Comparison of ENCODE assay signal across 17 cellular contexts in genomic region chr18:33805592-33805991, GRCh38.
DNase-seq lines count a peak whose midpoint lies in the region; TF ChIP-seq lines count a peak whose summit lies in the region.
"Had no signal": no experiment of that assay in that cellular context is flagged by ENCODE, and none has a peak within 500 bp of the region (broad histone marks: within the 10 kb centered on the region; RNA-seq: fewer than 3 reads in every experiment).

No MANE protein-coding gene starts in this region.

- H3K4me1 Mint-ChIP-seq in nephron: peaks cover 44% of the 10 kb centered on the region
- no peaks in the 10 kb centered on the region for H3K4me1 Mint-ChIP-seq in activated naive CD4-positive, alpha-beta T cell treated with anti-CD3 and anti-CD28 coated beads, Interleukin-2, amount 10 ng/mL, durations not matched to agents 7 days and 5 days

- no peak overlapping the region for H3K4me3 Mint-ChIP-seq in nephron
- H3K4me3 Mint-ChIP-seq in activated naive CD4-positive, alpha-beta T cell treated with anti-CD3 and anti-CD28 coated beads, Interleukin-2, amount 10 ng/mL, durations not matched to agents 7 days and 5 days: no peak overlapping the region
- H3K4me3 Mint-ChIP-seq: HFFc6 had no signal

- peaks cover 6% of the 10 kb centered on the region for H3K27me3 Mint-ChIP-seq in nephron (ENCODE audit: low read depth)
- no peaks in the 10 kb centered on the region for H3K27me3 Mint-ChIP-seq in activated naive CD4-positive, alpha-beta T cell treated with anti-CD3 and anti-CD28 coated beads, Interleukin-2, amount 10 ng/mL, durations not matched to agents 7 days and 5 days

- DNase-seq in NCI-H1092 (lab: John Stamatoyannopoulos, UW): peak; percentile 86
- no peak for DNase-seq in NCI-H1092 treated with DMSO at 0.1 percent for 48 hours (lab: John Stamatoyannopoulos, UW)
- peak; percentile 51 for DNase-seq in NCI-H2029 (lab: John Stamatoyannopoulos, UW)
- peak; percentile 96 for DNase-seq in NCI-H510A treated with DMSO at 0.1 percent for 48 hours (lab: John Stamatoyannopoulos, UW)
- DNase-seq in activated naive CD4-positive, alpha-beta T cell treated with anti-CD3 and anti-CD28 coated beads, Interleukin-2, amount 10 ng/mL, durations not matched to agents 7 days and 5 days: no peak
- no peak for DNase-seq in COR-L47 (lab: John Stamatoyannopoulos, UW)
- no peak for DNase-seq in NCI-H446 treated with DMSO at 0.1 percent for 48 hours (lab: John Stamatoyannopoulos, UW)
- DNase-seq: DND-41, GF-D8, GM23248, HFFc6, KG1, NCI-H1048, NCI-H2081, NCI-H524 treated with DMSO at 0.1 percent for 48 hours, T-helper 1 cell had no signal

- TF ChIP-seq CTCF in nephron (IDR thresholded peaks at IDR 0.05; ENCODE audit: unreplicated experiment in 3 of 3): no peak

- CTCF ChIA-PET in activated naive CD4-positive, alpha-beta T cell treated with anti-CD3 and anti-CD28 coated beads, Interleukin-2, amount 10 ng/mL, durations not matched to agents 7 days and 5 days (lab: Charles Lee): no interaction called here

- peaks cover 5% of the 10 kb centered on the region for H3K9me3 Mint-ChIP-seq in nephron
- H3K9me3 Mint-ChIP-seq in activated naive CD4-positive, alpha-beta T cell treated with anti-CD3 and anti-CD28 coated beads, Interleukin-2, amount 10 ng/mL, durations not matched to agents 7 days and 5 days: no peaks in the 10 kb centered on the region

- H3K36me3 Mint-ChIP-seq in nephron (ENCODE audit: low read depth): no peaks in the 10 kb centered on the region
- H3K36me3 Mint-ChIP-seq in activated naive CD4-positive, alpha-beta T cell treated with anti-CD3 and anti-CD28 coated beads, Interleukin-2, amount 10 ng/mL, durations not matched to agents 7 days and 5 days: no peaks in the 10 kb centered on the region

- H3K27ac Mint-ChIP-seq in nephron: peak overlapping the region in 2 of 3 experiments; percentile 60
- H3K27ac Mint-ChIP-seq in activated naive CD4-positive, alpha-beta T cell treated with anti-CD3 and anti-CD28 coated beads, Interleukin-2, amount 10 ng/mL, durations not matched to agents 7 days and 5 days: no peak overlapping the region
- H3K27ac Mint-ChIP-seq: HFFc6 had no signal

Comparison
In these comparisons a context has a peak if more than half of its experiments do, and no peak if none do; other contexts are left out.
1. DNase-seq: peak in NCI-H1092 (single experiment), NCI-H2029 (single experiment) and NCI-H510A treated with DMSO at 0.1 percent for 48 hours (single experiment); none in NCI-H1092 treated with DMSO at 0.1 percent for 48 hours (single experiment), activated naive CD4-positive, alpha-beta T cell treated with anti-CD3 and anti-CD28 coated beads, Interleukin-2, amount 10 ng/mL, durations not matched to agents 7 days and 5 days (single experiment), COR-L47 (single experiment) and NCI-H446 treated with DMSO at 0.1 percent for 48 hours (single experiment).